Comparison of ENCODE assay signal across 18 cellular contexts in the genomic region with DNA sequence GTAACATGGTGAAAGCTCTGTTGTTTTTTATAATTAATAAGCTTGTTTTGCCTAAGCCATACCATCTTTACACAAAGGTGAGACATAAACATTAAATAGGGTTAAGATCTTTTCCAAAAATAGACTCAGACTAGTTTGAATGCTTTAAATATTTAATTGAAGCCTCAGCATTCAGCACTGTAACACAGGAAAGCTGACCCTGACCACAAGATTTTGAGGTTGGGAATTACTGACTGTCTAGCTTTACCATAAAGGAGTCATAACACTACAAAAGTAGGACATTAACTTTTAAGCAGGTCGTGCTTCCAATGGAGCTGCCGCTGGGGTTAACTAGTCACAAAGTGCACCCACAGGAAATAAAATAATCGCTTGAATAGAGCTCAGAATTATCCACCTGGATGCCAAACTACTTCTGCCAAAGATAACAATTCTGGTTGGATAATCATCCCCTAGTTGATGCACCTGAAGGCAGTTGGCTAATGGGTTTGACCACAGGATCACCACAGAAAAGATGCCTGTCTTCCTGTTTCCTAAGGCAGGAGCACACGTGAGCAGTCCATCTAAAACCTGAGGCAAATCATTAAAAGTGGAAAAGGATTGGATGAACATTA.
DNase-seq lines count a peak whose midpoint lies in the region; ATAC-seq, FAIRE-seq and TF ChIP-seq lines count a peak whose summit lies in the region.
"Had no signal": no experiment of that assay in that cellular context is flagged by ENCODE, and none has a peak within 500 bp of the region (broad histone marks: within the 10 kb centered on the region; RNA-seq: fewer than 3 reads in every experiment).

No MANE protein-coding gene starts in this region.

- no peaks in the 10 kb centered on the region for H3K36me3 ChIP-seq in astrocyte (ENCODE audit: insufficient read depth, low read length)

- peak; percentile 16 for ATAC-seq in left colon
- no peak for ATAC-seq in stimulated activated naive CD8-positive, alpha-beta T cell treated with anti-CD3 and anti-CD28 coated beads, Interleukin-15, Interleukin-2, amounts not matched to agents 100 U/mL and 50 U/mL, for 24 hours
- ATAC-seq: activated CD4-positive, alpha-beta T cell treated with anti-CD3 and anti-CD28 coated beads for 36 hours; Right ventricle myocardium inferior; stimulated activated naive B cell treated with anti-CD40 and anti-IgM and Interleukin-4, amounts not matched to agents 10 μg/mL and 1 μg/mL and 100 μg/mL, for 72 hours had no signal

- H3K4me3 ChIP-seq in astrocyte (ENCODE audit: insufficient read depth, low read depth, low read length), result no peak overlapping the region

- H3K27me3 ChIP-seq in astrocyte (ENCODE audit: insufficient read depth, low read length), result no peaks in the 10 kb centered on the region

- H3K9me3 Mint-ChIP-seq in astrocyte (ENCODE audit: unreplicated experiment), result no peaks in the 10 kb centered on the region
- H3K9me3 Mint-ChIP-seq: activated naive CD4-positive, alpha-beta T cell treated with anti-CD3 and anti-CD28 coated beads for 36 hours; stimulated activated naive B cell treated with anti-CD40 and anti-IgM and Interleukin-4, amounts not matched to agents 10 μg/mL and 1 μg/mL and 100 μg/mL, for 72 hours; T-helper 2 cell treated with Interferon-gamma antibody and Interleukin-4, amounts not matched to agents 5 μg/mL and 100 μg/mL, for 36 hours had no signal

- H3K4me2 ChIP-seq in astrocyte (ENCODE audit: low read length), result no peak overlapping the region

- DNase-seq in D721Med (ENCODE audit: insufficient read length, low spot score), result no peak
- DNase-seq in NCI-H2081 (lab: John Stamatoyannopoulos, UW), result peak; percentile 76 to 94
- DNase-seq in astrocyte (ENCODE audit: low read depth), result peak; percentile 73
- DNase-seq in left colon, result no peak
- no peak for DNase-seq in AG08395 (ENCODE audit: low spot score)
- no peak for DNase-seq in stimulated activated naive CD8-positive, alpha-beta T cell treated with anti-CD3 and anti-CD28 coated beads, Interleukin-15, Interleukin-2, amounts not matched to agents 100 U/mL and 50 U/mL, for 24 hours
- DNase-seq in NCI-H526 treated with DMSO at 0.1 percent for 48 hours (lab: John Stamatoyannopoulos, UW), result no peak
- DNase-seq in GOT3 (lab: John Stamatoyannopoulos, UW), result no peak
- DNase-seq: activated CD4-positive, alpha-beta T cell treated with anti-CD3 and anti-CD28 coated beads for 36 hours; activated naive CD4-positive, alpha-beta T cell treated with anti-CD3 and anti-CD28 coated beads for 36 hours; DND-41; H7; NCI-H1092 treated with DMSO at 0.1 percent for 48 hours; NCI-H526; occipital lobe; stimulated activated naive B cell treated with anti-CD40 and anti-IgM and Interleukin-4, amounts not matched to agents 10 μg/mL and 1 μg/mL and 100 μg/mL, for 72 hours had no signal

- no peaks in the 10 kb centered on the region for H3K36me3 Mint-ChIP-seq in astrocyte (ENCODE audit: low read depth, unreplicated experiment)

- FAIRE-seq in D721Med (lab: Jason Lieb, UNC) (peak; percentile 35), astrocyte (lab: Jason Lieb, UNC) (no peak)

- TF ChIP-seq CTCF in D721Med (IDR thresholded peaks at IDR 0.05; ENCODE audit: insufficient read depth, missing control alignments) (no peak), astrocyte (IDR thresholded peaks at IDR 0.05; ENCODE audit: insufficient read depth, low read depth, low read length) (no peak)

- no peak overlapping the region for H3K27ac ChIP-seq in astrocyte (ENCODE audit: low read depth, low read length)

- no peaks in the 10 kb centered on the region for H3K27me3 Mint-ChIP-seq in astrocyte (ENCODE audit: low read depth, unreplicated experiment)
- H3K27me3 Mint-ChIP-seq: stimulated activated naive B cell treated with anti-CD40 and anti-IgM and Interleukin-4, amounts not matched to agents 10 μg/mL and 1 μg/mL and 100 μg/mL, for 72 hours had no signal

- H2AFZ ChIP-seq in astrocyte (ENCODE audit: low read depth, low read length), result no peak overlapping the region

- H4K20me1 ChIP-seq in astrocyte (ENCODE audit: insufficient read depth, low read length), result no peaks in the 10 kb centered on the region

- H3K79me2 ChIP-seq in astrocyte (ENCODE audit: insufficient read depth, low read length), result no peaks in the 10 kb centered on the region

- H3K4me1 Mint-ChIP-seq in astrocyte (ENCODE audit: low read depth, unreplicated experiment), result peaks cover 38% of the 10 kb centered on the region

- intact Hi-C loops in left colon (cut with DNase I, micrococcal nuclease), result no loop called here

- H3K4me1 ChIP-seq in astrocyte (ENCODE audit: insufficient read depth, low read length), result peaks cover 17% of the 10 kb centered on the region

- no peak overlapping the region for H3K9ac ChIP-seq in astrocyte (ENCODE audit: low read length)

- H3K9me3 ChIP-seq in astrocyte (ENCODE audit: insufficient read depth, low read depth, low read length), result no peaks in the 10 kb centered on the region

- no peak overlapping the region for H3K27ac Mint-ChIP-seq in astrocyte (ENCODE audit: unreplicated experiment)
- H3K27ac Mint-ChIP-seq: activated CD4-positive, alpha-beta T cell treated with anti-CD3 and anti-CD28 coated beads for 36 hours; activated naive CD4-positive, alpha-beta T cell treated with anti-CD3 and anti-CD28 coated beads for 36 hours; T-helper 2 cell treated with Interferon-gamma antibody and Interleukin-4, amounts not matched to agents 5 μg/mL and 100 μg/mL, for 36 hours had no signal

- H3K4me3 Mint-ChIP-seq in astrocyte (ENCODE audit: unreplicated experiment), result no peak overlapping the region
- H3K4me3 Mint-ChIP-seq: activated CD4-positive, alpha-beta T cell treated with anti-CD3 and anti-CD28 coated beads for 36 hours; activated naive CD4-positive, alpha-beta T cell treated with anti-CD3 and anti-CD28 coated beads for 36 hours; stimulated activated naive B cell treated with anti-CD40 and anti-IgM and Interleukin-4, amounts not matched to agents 10 μg/mL and 1 μg/mL and 100 μg/mL, for 72 hours; T-helper 2 cell treated with Interferon-gamma antibody and Interleukin-4, amounts not matched to agents 5 μg/mL and 100 μg/mL, for 36 hours had no signal

Comparison
In these comparisons a context has a peak if more than half of its experiments do, and no peak if none do; other contexts are left out.
1. DNase-seq: peak in NCI-H2081 (2 of 2) and astrocyte (single experiment); none in D721Med (single experiment), left colon (0 of 2), AG08395 (single experiment), stimulated activated naive CD8-positive, alpha-beta T cell treated with anti-CD3 and anti-CD28 coated beads, Interleukin-15, Interleukin-2, amounts not matched to agents 100 U/mL and 50 U/mL, for 24 hours (single experiment), NCI-H526 treated with DMSO at 0.1 percent for 48 hours (single experiment) and GOT3 (single experiment).